24 cellular contexts compared by ENCODE assay signal in the genomic region with DNA sequence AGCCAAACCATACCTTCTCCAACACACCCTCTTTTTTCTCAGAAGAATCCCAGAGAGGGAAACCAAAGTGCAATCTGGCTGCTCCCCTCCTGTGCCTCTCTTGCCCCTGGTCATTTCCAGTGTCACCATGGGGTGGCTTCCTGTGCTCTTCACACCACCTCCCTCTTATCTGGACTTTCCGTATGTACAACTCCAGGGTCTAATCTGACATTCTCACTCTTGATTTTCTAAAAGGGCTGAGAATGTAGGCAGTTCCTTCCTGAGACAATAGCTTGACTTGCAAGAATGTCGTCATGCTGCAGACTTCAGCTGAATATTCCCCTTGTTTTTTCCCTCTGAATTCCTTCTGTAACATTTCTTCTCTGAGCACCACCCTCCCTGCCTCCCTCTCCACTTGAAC.
A peak's percentile ranks its signal among the peaks of the same experiment; 100 is the strongest.
DNase-seq lines count a peak whose midpoint lies in the region; ATAC-seq and TF ChIP-seq lines count a peak whose summit lies in the region.
"Had no signal": no experiment of that assay in that cellular context is flagged by ENCODE, and none has a peak within 500 bp of the region (broad histone marks: within the 10 kb centered on the region; RNA-seq: fewer than 3 reads in every experiment).

No MANE protein-coding gene starts in this region.

- no peak overlapping the region for H3K4me3 ChIP-seq in endodermal cell (ENCODE audit: low read length)
- no peak overlapping the region for H3K4me3 ChIP-seq in thyroid gland (replicated peaks in 1 of 3)
- H3K4me3 ChIP-seq: GM12878, PC-9, SJSA1 had no signal

- no peaks in the 10 kb centered on the region for H3K27me3 Mint-ChIP-seq in endodermal cell (ENCODE audit: insufficient read depth)
- H3K27me3 Mint-ChIP-seq: CD4-positive, alpha-beta memory T cell had no signal

- H3K4me1 ChIP-seq in endodermal cell (ENCODE audit: control insufficient read depth, insufficient read depth, low read length), result no peaks in the 10 kb centered on the region
- H3K4me1 ChIP-seq in thyroid gland, result no peaks in the 10 kb centered on the region
- H3K4me1 ChIP-seq: SJSA1 had no signal

- DNase-seq in OCI-M1 (lab: John Stamatoyannopoulos, UW), result peak; percentile 34
- peak; percentile 67 for DNase-seq in endodermal cell
- DNase-seq in iPS-NIHi7 (ENCODE audit: extremely low spot score), result peak; percentile 28
- no peak for DNase-seq in DMS153 (lab: John Stamatoyannopoulos, UW)
- no peak for DNase-seq in omental fat pad (ENCODE audit: low spot score)
- no peak for DNase-seq in cerebellar nuclear complex (lab: John Stamatoyannopoulos, UW)
- no peak for DNase-seq in thyroid gland
- DNase-seq: CD4-positive, alpha-beta memory T cell; COR-L47; GDM1; NCI-H1092 treated with DMSO at 0.1 percent for 48 hours; NCI-H1436; NCI-H187; NCI-H2081 treated with DMSO at 0.1 percent for 48 hours; NCI-H2171; NCI-H226; NCI-H524; NCI-H774; NK-92 treated with Interleukin-12 subunit alpha and Interleukin-12 subunit beta, amount 100 ng/mL, for 24 hours; PC-9 had no signal

- no peak overlapping the region for H3K9ac ChIP-seq in endodermal cell (ENCODE audit: extremely low read depth, low read length, poor library complexity, severe bottlenecking)

- H3K36me3 ChIP-seq in endodermal cell (ENCODE audit: control insufficient read depth, insufficient read depth, low read length) (peaks cover 4% of the 10 kb centered on the region), thyroid gland (no peaks in the 10 kb centered on the region)
- H3K36me3 ChIP-seq: SJSA1 had no signal

- intact Hi-C loops in thyroid gland (cut with DNase I), result no loop called here

- WGBS in endodermal cell (ENCODE audit: insufficient coverage in 1 of 2, insufficient read length in 1 of 2), 2 experiments, result 33 to 47% methylated on average over 2 of the region's 2 CpGs
- 43 to 44% methylated on average over 2 of the region's 2 CpGs for WGBS in thyroid gland, 2 donors

- no peaks in the 10 kb centered on the region for H3K9me3 Mint-ChIP-seq in endodermal cell

- H3K27ac Mint-ChIP-seq in endodermal cell, result peak overlapping the region; percentile 86
- H3K27ac Mint-ChIP-seq: CD4-positive, alpha-beta memory T cell had no signal

- ATAC-seq in omental fat pad (ENCODE audit: low FRiP score), result no peak
- ATAC-seq: GM12878, HCT116, Right ventricle myocardium inferior had no signal

- H3K27ac ChIP-seq in endodermal cell (ENCODE audit: low read depth, low read length), result no peak overlapping the region
- H3K27ac ChIP-seq in thyroid gland, result no peak overlapping the region
- H3K27ac ChIP-seq: PC-9, SJSA1 had no signal

- peaks cover 3% of the 10 kb centered on the region for H3K36me3 Mint-ChIP-seq in endodermal cell (ENCODE audit: low read depth)
- H3K36me3 Mint-ChIP-seq: CD4-positive, alpha-beta memory T cell had no signal

- TF ChIP-seq CTCF in endodermal cell (conservative IDR thresholded peaks at IDR 0.05) (no peak), omental fat pad (IDR thresholded peaks at IDR 0.05) (no peak), thyroid gland (IDR thresholded peaks at IDR 0.05) (no peak)

- no peak for TF ChIP-seq POLR2A in thyroid gland (IDR thresholded peaks at IDR 0.05)

- H3K4me1 Mint-ChIP-seq in endodermal cell, result peaks cover 29% of the 10 kb centered on the region
- H3K4me1 Mint-ChIP-seq: CD4-positive, alpha-beta memory T cell had no signal

- no peak overlapping the region for H3K4me3 Mint-ChIP-seq in endodermal cell
- H3K4me3 Mint-ChIP-seq: CD4-positive, alpha-beta memory T cell had no signal

- H3K27me3 ChIP-seq in endodermal cell (ENCODE audit: control insufficient read depth, insufficient read depth, low read length, poor library complexity, severe bottlenecking) (no peaks in the 10 kb centered on the region), thyroid gland (no peaks in the 10 kb centered on the region)
- H3K27me3 ChIP-seq: SJSA1 had no signal

- H3K9me3 ChIP-seq in endodermal cell (ENCODE audit: control insufficient read depth, low read length), result no peaks in the 10 kb centered on the region
- H3K9me3 ChIP-seq in thyroid gland, result no peaks in the 10 kb centered on the region
- H3K9me3 ChIP-seq: SJSA1 had no signal

Comparison
In these comparisons a context has a peak if more than half of its experiments do, and no peak if none do; other contexts are left out.
1. DNase-seq: peak in OCI-M1 (single experiment), endodermal cell (single experiment) and iPS-NIHi7 (single experiment); none in DMS153 (single experiment), omental fat pad (single experiment), cerebellar nuclear complex (0 of 2) and thyroid gland (0 of 2).